Comparison of ENCODE assay signal across 16 cellular contexts in genomic region chrX:44651347-44651746, GRCh38.
DNase-seq lines count a peak whose midpoint lies in the region; ATAC-seq and TF ChIP-seq lines count a peak whose summit lies in the region.
"Had no signal": no experiment of that assay in that cellular context is flagged by ENCODE, and none has a peak within 500 bp of the region (broad histone marks: within the 10 kb centered on the region; RNA-seq: fewer than 3 reads in every experiment).

No MANE protein-coding gene starts in this region.

- ATAC-seq in GM19395 (IDR thresholded peaks at IDR 0.05; ENCODE audit: unreplicated experiment) = no peak
- no peak for ATAC-seq in GM21619 (IDR thresholded peaks at IDR 0.05; ENCODE audit: unreplicated experiment)
- ATAC-seq in GM18511 (IDR thresholded peaks at IDR 0.05; ENCODE audit: unreplicated experiment) = no peak
- ATAC-seq in naive thymus-derived CD4-positive, alpha-beta T cell = no peak
- ATAC-seq: effector memory CD8-positive, alpha-beta T cell; right cardiac atrium had no signal

- H3K36me3 ChIP-seq in A673 (ENCODE audit: insufficient read depth, low read length, poor library complexity, severe bottlenecking) (no peaks in the 10 kb centered on the region), H7 (replicated peaks; ENCODE audit: control insufficient read depth, insufficient read depth, low read length) (no peaks in the 10 kb centered on the region), SK-N-MC (ENCODE audit: insufficient read depth, low read length) (no peaks in the 10 kb centered on the region)
- no peaks in the 10 kb centered on the region for H3K36me3 ChIP-seq in naive thymus-derived CD4-positive, alpha-beta T cell (ENCODE audit: control insufficient read depth in 2 of 3, insufficient read depth in 3 of 3, low read length in 3 of 3)
- H3K36me3 ChIP-seq: brain microvascular endothelial cell, upper lobe of left lung had no signal

- no peak overlapping the region for H3K27ac Mint-ChIP-seq in naive thymus-derived CD4-positive, alpha-beta T cell
- H3K27ac Mint-ChIP-seq: B cell; effector memory CD8-positive, alpha-beta T cell had no signal

- no peak for TF ChIP-seq CTCF in A673 (conservative IDR thresholded peaks at IDR 0.05; ENCODE audit: low read depth, low read length)

- peak; percentile 18 for DNase-seq in A673 (ENCODE audit: low spot score)
- peak; percentile 8 for DNase-seq in H7
- no peak for DNase-seq in SK-N-MC (ENCODE audit: low read depth, low spot score)
- DNase-seq in inferior parietal cortex (ENCODE audit: extremely low spot score) = peak; percentile 20
- DNase-seq in naive thymus-derived CD4-positive, alpha-beta T cell = no peak
- DNase-seq: activated naive CD4-positive, alpha-beta T cell treated with Interleukin-2 at 50 U/mL for 16 hours; brain microvascular endothelial cell; effector memory CD8-positive, alpha-beta T cell; kidney glomerular epithelial cell; right cardiac atrium; stimulated activated CD4-positive, alpha-beta T cell treated with anti-CD3 and anti-CD28 coated beads, Interleukin-4, amount 100 ng/mL, for 1 hour; upper lobe of left lung had no signal

- no peaks in the 10 kb centered on the region for H3K4me1 Mint-ChIP-seq in naive thymus-derived CD4-positive, alpha-beta T cell
- H3K4me1 Mint-ChIP-seq: B cell had no signal

- no peak overlapping the region for H3K9ac ChIP-seq in SK-N-MC (ENCODE audit: insufficient read length)

- H3K27me3 Mint-ChIP-seq in naive thymus-derived CD4-positive, alpha-beta T cell = no peaks in the 10 kb centered on the region
- H3K27me3 Mint-ChIP-seq: B cell; effector memory CD8-positive, alpha-beta T cell had no signal

- no peaks in the 10 kb centered on the region for H3K9me3 Mint-ChIP-seq in naive thymus-derived CD4-positive, alpha-beta T cell
- H3K9me3 Mint-ChIP-seq: effector memory CD8-positive, alpha-beta T cell had no signal

- H3K36me3 Mint-ChIP-seq in naive thymus-derived CD4-positive, alpha-beta T cell = no peaks in the 10 kb centered on the region

- H3K9me3 ChIP-seq in A673 (ENCODE audit: low read depth, low read length, poor library complexity, severe bottlenecking) (no peaks in the 10 kb centered on the region), SK-N-MC (ENCODE audit: low read depth, low read length) (no peaks in the 10 kb centered on the region)
- no peaks in the 10 kb centered on the region for H3K9me3 ChIP-seq in naive thymus-derived CD4-positive, alpha-beta T cell (ENCODE audit: control insufficient read depth in 2 of 3, low read length in 3 of 3)
- H3K9me3 ChIP-seq: upper lobe of left lung had no signal

- H3K4me3 ChIP-seq in A673 (ENCODE audit: low read depth, low read length, poor library complexity, severe bottlenecking) (no peak overlapping the region), H7 (ENCODE audit: insufficient read depth, low read depth, low read length) (no peak overlapping the region), SK-N-MC (peak overlapping the region; percentile 42; the same call in 1 of the 2 replicates)
- H3K4me3 ChIP-seq in naive thymus-derived CD4-positive, alpha-beta T cell (ENCODE audit: low read length) = no peak overlapping the region
- H3K4me3 ChIP-seq: upper lobe of left lung had no signal

- H3K4me3 Mint-ChIP-seq in naive thymus-derived CD4-positive, alpha-beta T cell = no peak overlapping the region
- H3K4me3 Mint-ChIP-seq: B cell; effector memory CD8-positive, alpha-beta T cell had no signal

- CTCF ChIA-PET in A673 (lab: Charles Lee) = no interaction called here
- CTCF ChIA-PET in naive thymus-derived CD4-positive, alpha-beta T cell (lab: Charles Lee) = no interaction called here

- POLR2A ChIA-PET in A673 (lab: Charles Lee; ENCODE audit: low non-redundant PET) = no interaction called here
- POLR2A ChIA-PET in naive thymus-derived CD4-positive, alpha-beta T cell (lab: Charles Lee) = no interaction called here

- H3K27ac ChIP-seq in A673 (ENCODE audit: low read depth, low read length, poor library complexity, severe bottlenecking) (no peak overlapping the region), SK-N-MC (no peak overlapping the region)
- no peak overlapping the region for H3K27ac ChIP-seq in naive thymus-derived CD4-positive, alpha-beta T cell (ENCODE audit: low read depth, low read length)
- H3K27ac ChIP-seq: brain microvascular endothelial cell, upper lobe of left lung had no signal

- H3K4me1 ChIP-seq in A673 (ENCODE audit: insufficient read depth, low read length, poor library complexity, severe bottlenecking) = no peaks in the 10 kb centered on the region
- H3K4me1 ChIP-seq in naive thymus-derived CD4-positive, alpha-beta T cell (ENCODE audit: control insufficient read depth in 2 of 2, insufficient read depth in 2 of 2, low read length in 2 of 2) = no peaks in the 10 kb centered on the region
- H3K4me1 ChIP-seq: upper lobe of left lung had no signal

- H3K27me3 ChIP-seq in A673 (replicated peaks; ENCODE audit: insufficient read depth, low read depth, low read length, poor library complexity) (no peaks in the 10 kb centered on the region), H7 (ENCODE audit: control insufficient read depth, insufficient read depth, low read length) (no peaks in the 10 kb centered on the region)
- no peaks in the 10 kb centered on the region for H3K27me3 ChIP-seq in naive thymus-derived CD4-positive, alpha-beta T cell (ENCODE audit: control insufficient read depth in 2 of 2, insufficient read depth in 2 of 2, low read length in 2 of 2)
- H3K27me3 ChIP-seq: brain microvascular endothelial cell, upper lobe of left lung had no signal

- no TSS peak for BruUV-seq in A673 (replicated peaks; lab: Mats Ljungman, UMichigan)

- intact Hi-C loops in A673 (cut with micrococcal nuclease; ENCODE audit: unreplicated experiment) = no loop called here
- intact Hi-C loops in naive thymus-derived CD4-positive, alpha-beta T cell (cut with micrococcal nuclease) = no loop called here

Comparison
In these comparisons a context has a peak if more than half of its experiments do, and no peak if none do; other contexts are left out.
1. DNase-seq: peak in A673 (single experiment), H7 (single experiment) and inferior parietal cortex (single experiment); none in SK-N-MC (single experiment) and naive thymus-derived CD4-positive, alpha-beta T cell (0 of 9).